Comparison of ENCODE assay signal across 25 cellular contexts in the genomic region with DNA sequence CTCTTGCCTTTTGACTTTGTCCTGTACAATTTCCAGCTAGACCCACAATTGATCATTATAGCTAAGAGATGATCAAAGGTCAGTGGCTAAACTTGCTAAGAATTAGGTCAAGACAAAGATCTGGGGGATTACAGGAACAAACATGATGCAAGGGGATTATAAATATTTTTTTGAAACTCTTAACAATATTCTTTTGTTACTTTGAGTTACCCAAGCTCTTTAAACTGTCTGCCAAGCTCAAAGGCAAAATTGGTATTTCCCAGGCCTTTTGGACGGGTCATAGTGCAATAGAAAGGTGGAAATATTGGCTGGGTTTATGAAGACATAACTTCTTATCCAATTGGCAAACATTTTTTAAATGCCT. TPM values are rescaled to one million over a fixed set of nuclear protein-coding genes. Genes with fewer than 3 reads are reported as not detected.
A peak's percentile ranks its signal among the peaks of the same experiment; 100 is the strongest.
DNase-seq lines count a peak whose midpoint lies in the region; ATAC-seq, FAIRE-seq and TF ChIP-seq lines count a peak whose summit lies in the region.
"Had no signal": no experiment of that assay in that cellular context is flagged by ENCODE, and none has a peak within 500 bp of the region (broad histone marks: within the 10 kb centered on the region; RNA-seq: fewer than 3 reads in every experiment).

No MANE protein-coding gene starts in this region.

- peaks cover 16% of the 10 kb centered on the region for H3K4me1 ChIP-seq in CD8-positive, alpha-beta memory T cell (ENCODE audit: insufficient read depth, low read length)
- H3K4me1 ChIP-seq in K562 (replicated peaks in 1 of 2; ENCODE audit: control insufficient read depth in 2 of 2, insufficient read depth in 2 of 2, low read length in 2 of 2) (peaks cover 13 to 43% of the 10 kb centered on the region in 2 experiments; a peak in 4 of 5 replicates), neutrophil (ENCODE audit: control insufficient read depth in 1 of 2, insufficient read depth in 1 of 2, low read depth in 1 of 2, low read length in 1 of 2) (peaks cover 47 to 59% of the 10 kb centered on the region in 2 experiments)

- ATAC-seq in K562 (no peak), GM18868 (IDR thresholded peaks at IDR 0.05; ENCODE audit: unreplicated experiment) (no peak)

- FAIRE-seq in K562 (lab: Jason Lieb, UNC) = no peak
- FAIRE-seq: A204.1, GM12892, H54 had no signal

- POLR2A ChIA-PET in CD8-positive, alpha-beta memory T cell (lab: Charles Lee) = no interaction called here
- POLR2A ChIA-PET in K562 (lab: Yijun Ruan, JAX) = interaction anchor here (0.6 to 1.4 kb wide), 3 partner anchors 9 to 43 kb away, joined by 3 to 5 read pairs (median 3); no protein-coding TSS in a partner anchor

- no peak for TF ChIP-seq RAD21 in K562 (CRISPR knock-in tag; conservative IDR thresholded peaks at IDR 0.05 in 1 of 2, IDR thresholded peaks at IDR 0.05 in 1 of 2)

- H3K4me3 Mint-ChIP-seq in CD8-positive, alpha-beta memory T cell = no peak overlapping the region
- no peak overlapping the region for H3K4me3 Mint-ChIP-seq in immature natural killer cell
- H3K4me3 Mint-ChIP-seq: B cell had no signal

- H3K4me2 ChIP-seq in K562 (ENCODE audit: insufficient read depth, low read length) = no peak overlapping the region

- no peak overlapping the region for H3K4me3 ChIP-seq in CD8-positive, alpha-beta memory T cell (ENCODE audit: low read length)
- H3K4me3 ChIP-seq in K562 (no peak overlapping the region), neutrophil (ENCODE audit: low read depth in 1 of 2, low read length in 1 of 2) (no peak overlapping the region)
- H3K4me3 ChIP-seq: SJSA1 had no signal

- peak overlapping the region; percentile 24 for H3K27ac ChIP-seq in CD8-positive, alpha-beta memory T cell (ENCODE audit: low read depth, low read length)
- H3K27ac ChIP-seq in K562 (ENCODE audit: extremely low read depth, low read depth, low read length) (no peak overlapping the region), neutrophil (peak overlapping the region; percentile 86)
- H3K27ac ChIP-seq: C4-2B, SJSA1 had no signal

- 25% methylated on average over 1 of the region's 1 CpG for WGBS in K562 (ENCODE audit: insufficient coverage, low coverage, missing lambda C conversion rate)

- H3K27ac Mint-ChIP-seq in CD8-positive, alpha-beta memory T cell = no peak overlapping the region
- H3K27ac Mint-ChIP-seq in immature natural killer cell = peak overlapping the region in 5 of 6 donors; percentile 25 to 73 (median 67)
- H3K27ac Mint-ChIP-seq: B cell had no signal

- TF ChIP-seq EP300 in K562 (IDR thresholded peaks at IDR 0.05; ENCODE audit: low read length) = no peak

- no peaks in the 10 kb centered on the region for H3K36me3 Mint-ChIP-seq in CD8-positive, alpha-beta memory T cell
- H3K36me3 Mint-ChIP-seq in immature natural killer cell = peaks cover 3 to 15% (median 7%) of the 10 kb centered on the region in 3 donors

- in situ Hi-C loops in K562 (cut with MboI) = no loop called here

- no peaks in the 10 kb centered on the region for H3K36me3 ChIP-seq in CD8-positive, alpha-beta memory T cell (ENCODE audit: insufficient read depth, low read length)
- H3K36me3 ChIP-seq in K562 (ENCODE audit: control insufficient read depth, insufficient read depth, low read length) (no peaks in the 10 kb centered on the region), neutrophil (peaks cover 19% of the 10 kb centered on the region)
- H3K36me3 ChIP-seq: SJSA1 had no signal

- H4K20me1 ChIP-seq in K562 (replicated peaks; ENCODE audit: control insufficient read depth, insufficient read depth, low read length) = no peaks in the 10 kb centered on the region

- peaks cover 2 to 12% of the 10 kb centered on the region in 2 donors for H3K27me3 Mint-ChIP-seq in CD8-positive, alpha-beta memory T cell
- H3K27me3 Mint-ChIP-seq in immature natural killer cell (ENCODE audit: low read depth in 3 of 3) = peaks cover 0 to 2% (median 2%) of the 10 kb centered on the region in 3 donors

- TF ChIP-seq CTCF in K562 (IDR thresholded peaks at IDR 0.05 in 2 of 3, conservative IDR thresholded peaks at IDR 0.05 in 1 of 3; ENCODE audit: insufficient read depth in 2 of 3, low read depth in 1 of 3, low read length in 3 of 3) (no peak), neutrophil (IDR thresholded peaks at IDR 0.05) (no peak)

- H3K79me2 ChIP-seq in K562 (ENCODE audit: control insufficient read depth, insufficient read depth, low read length) = no peaks in the 10 kb centered on the region

- DNase-seq in CD8-positive, alpha-beta memory T cell = no peak
- no peak for DNase-seq in K562 (ENCODE audit: extremely low read depth in 1 of 4, low spot score in 3 of 4)
- DNase-seq in immature natural killer cell = no peak
- DNase-seq in dedifferentiated amniotic fluid mesenchymal stem cell (ENCODE audit: extremely low spot score) = no peak
- DNase-seq in NCI-H128 (lab: John Stamatoyannopoulos, UW; ENCODE audit: unreplicated experiment) = no peak
- no peak for DNase-seq in Kasumi-1 (lab: John Stamatoyannopoulos, UW)
- DNase-seq: Calu3, DND-41, KG1, MM.1S, NCI-H1417, NCI-H1694 treated with DMSO at 0.1 percent for 48 hours, NCI-H2081, NCI-H2227 treated with DMSO at 0.1 percent for 48 hours, NCI-H526 treated with DMSO at 0.1 percent for 48 hours, Right ventricle myocardium superior, RPMI8226 had no signal

- no peak overlapping the region for H2AFZ ChIP-seq in K562 (ENCODE audit: low read depth, low read length)

- no peaks in the 10 kb centered on the region for H3K9me3 ChIP-seq in CD8-positive, alpha-beta memory T cell (ENCODE audit: low read length)
- H3K9me3 ChIP-seq in K562 (replicated peaks; ENCODE audit: control insufficient read depth, insufficient read depth, low read depth, low read length) (peaks cover 4% of the 10 kb centered on the region), neutrophil (no peaks in the 10 kb centered on the region)

- no TSS peak for BruUV-seq in K562 (replicated peaks; lab: Mats Ljungman, UMichigan)

- intact Hi-C loops in K562 (cut with micrococcal nuclease) = no loop called here

- H3K27me3 ChIP-seq in CD8-positive, alpha-beta memory T cell (ENCODE audit: insufficient read depth, low read length, poor library complexity, severe bottlenecking) = no peaks in the 10 kb centered on the region
- no peaks in the 10 kb centered on the region; a peak in 1 of 5 replicates for H3K27me3 ChIP-seq in K562 (ENCODE audit: control insufficient read depth in 2 of 2, insufficient read depth in 2 of 2, low read length in 2 of 2)
- no peaks in the 10 kb centered on the region for H3K27me3 ChIP-seq in neutrophil
- H3K27me3 ChIP-seq: SJSA1 had no signal

- H3K9me1 ChIP-seq in K562 (ENCODE audit: control insufficient read depth, insufficient read depth, low read length) = no peaks in the 10 kb centered on the region

- H3K9me3 Mint-ChIP-seq in CD8-positive, alpha-beta memory T cell = no peaks in the 10 kb centered on the region
- H3K9me3 Mint-ChIP-seq in immature natural killer cell = peaks cover 0 to under 1% (median 0%) of the 10 kb centered on the region in 6 donors

- no peak overlapping the region for H3K9ac ChIP-seq in K562 (ENCODE audit: insufficient read depth in 1 of 2, low read depth in 2 of 2, low read length in 2 of 2)

- TF ChIP-seq POLR2A in K562 (conservative IDR thresholded peaks at IDR 0.05) = no peak

- CTCF ChIA-PET in CD8-positive, alpha-beta memory T cell (lab: Charles Lee) = no interaction called here
- CTCF ChIA-PET in K562 (lab: Yijun Ruan, JAX; ENCODE audit: low intra/inter-chr PET ratio) = no interaction called here

- peaks cover 16 to 32% (median 24%) of the 10 kb centered on the region in 3 donors for H3K4me1 Mint-ChIP-seq in CD8-positive, alpha-beta memory T cell
- H3K4me1 Mint-ChIP-seq in immature natural killer cell = peaks cover 64 to 66% of the 10 kb centered on the region in 2 donors

TF ChIP-seq in K562, 482 proteins besides CTCF, POLR2A, EP300 and RAD21 (continues in another document):
- TF ChIP-seq CEBPG (CRISPR knock-in tag; IDR thresholded peaks at IDR 0.05) (no peak), CEBPG (tag; conservative IDR thresholded peaks at IDR 0.05 in 1 of 2, IDR thresholded peaks at IDR 0.05 in 1 of 2) (peak in 1 of 2 experiments; percentile 39; a peak in 1 of 4 replicates), HNRNPK (IDR thresholded peaks at IDR 0.05; ENCODE audit: low read depth, low read length, poor library complexity, severe bottlenecking) (no peak), ZNF3 (CRISPR knock-in tag; IDR thresholded peaks at IDR 0.05) (no peak), TAF15 (IDR thresholded peaks at IDR 0.05; ENCODE audit: low read depth, low read length) (no peak)

RNA-seq across cellular contexts. Expression of gene TBXAS1, which starts 23.4 kb away (rescaled TPM):
- 1 to 10 TPM; 1.7 to 2.1 TPM for total RNA-seq in CD8-positive, alpha-beta memory T cell
- polyA plus RNA-seq in CD8-positive, alpha-beta memory T cell = 2.9 TPM
- 6.1 and 7.4 TPM in 2 replicates for total RNA-seq in K562 (2011; cell fraction: chromatin; rRNA removed; ENCODE audit: low replicate concordance)
- total RNA-seq in K562 (2011; cell fraction: nucleolus; rRNA removed) = 3.2 and 6.0 TPM in 2 replicates
- total RNA-seq in K562 (2011; cell fraction: nucleoplasm; rRNA removed) = 4.2 and 10.6 TPM in 2 replicates
- total RNA-seq in K562 (2014; rRNA removed) (1.5 and 1.7 TPM in 2 replicates), K562 (2014; rRNA removed; fragmentation: Illumina TruSeq; extraction: Trizol) (1.3 and 2.5 TPM in 2 replicates), K562 (2015; rRNA removed; fragmentation: Illumina TruSeq; extraction: Trizol) (2.6 and 2.9 TPM in 2 replicates), K562 (2021) (1.9 and 2.7 TPM in 2 replicates)
- polyA plus RNA-seq in K562 (2011; rRNA removed) (6.8 and 8.3 TPM in 2 replicates), K562 (2014; fragmentation: Illumina TruSeq; extraction: Trizol) (2.0 and 2.2 TPM in 2 replicates), K562 (2014; fragmentation: Nextera tagmentation; extraction: Ambion mirVana) (1 to 10 TPM; 1.1 to 1.2 TPM), K562 (2014; rRNA removed) (2.4 and 3.7 TPM in 2 replicates), immature natural killer cell (10 to 100 TPM; 59.6 to 93.3 (median 68.7) TPM)
- polyA plus RNA-seq in K562 (2011; cell fraction: cytosol; rRNA removed) = 3.7 and 8.3 TPM in 2 replicates
- polyA plus RNA-seq in K562 (2011; cell fraction: nucleus; rRNA removed) = 10.0 and 17.3 TPM in 2 replicates
- 2.7 and 4.5 TPM in 2 replicates for polyA plus RNA-seq in K562 (2012)
- 3.8 and 6.3 TPM in 2 replicates for polyA minus RNA-seq in K562 (2011; rRNA and poly(A)+ RNA removed)
- 1.6 and 3.1 TPM in 2 replicates for polyA minus RNA-seq in K562 (2011; cell fraction: cytosol; rRNA and poly(A)+ RNA removed)
- 4.4 and 4.6 TPM in 2 replicates for polyA minus RNA-seq in K562 (2011; cell fraction: nucleus; rRNA and poly(A)+ RNA removed)

Comparison
In these comparisons a context has a peak if more than half of its experiments do, and no peak if none do; other contexts are left out.
1. H3K27ac Mint-ChIP-seq: peak in immature natural killer cell (5 of 6); none in CD8-positive, alpha-beta memory T cell (0 of 8).